15 cellular contexts compared by ENCODE assay signal in genomic region chr19:40413291-40413994, GRCh38. TPM values are rescaled to one million over a fixed set of nuclear protein-coding genes. Genes with fewer than 3 reads are reported as not detected.
DNase-seq lines count a peak whose midpoint lies in the region; ATAC-seq, FAIRE-seq and TF ChIP-seq lines count a peak whose summit lies in the region.
"Had no signal": no experiment of that assay in that cellular context is flagged by ENCODE, and none has a peak within 500 bp of the region (broad histone marks: within the 10 kb centered on the region; RNA-seq: fewer than 3 reads in every experiment).

A gene with protein sequence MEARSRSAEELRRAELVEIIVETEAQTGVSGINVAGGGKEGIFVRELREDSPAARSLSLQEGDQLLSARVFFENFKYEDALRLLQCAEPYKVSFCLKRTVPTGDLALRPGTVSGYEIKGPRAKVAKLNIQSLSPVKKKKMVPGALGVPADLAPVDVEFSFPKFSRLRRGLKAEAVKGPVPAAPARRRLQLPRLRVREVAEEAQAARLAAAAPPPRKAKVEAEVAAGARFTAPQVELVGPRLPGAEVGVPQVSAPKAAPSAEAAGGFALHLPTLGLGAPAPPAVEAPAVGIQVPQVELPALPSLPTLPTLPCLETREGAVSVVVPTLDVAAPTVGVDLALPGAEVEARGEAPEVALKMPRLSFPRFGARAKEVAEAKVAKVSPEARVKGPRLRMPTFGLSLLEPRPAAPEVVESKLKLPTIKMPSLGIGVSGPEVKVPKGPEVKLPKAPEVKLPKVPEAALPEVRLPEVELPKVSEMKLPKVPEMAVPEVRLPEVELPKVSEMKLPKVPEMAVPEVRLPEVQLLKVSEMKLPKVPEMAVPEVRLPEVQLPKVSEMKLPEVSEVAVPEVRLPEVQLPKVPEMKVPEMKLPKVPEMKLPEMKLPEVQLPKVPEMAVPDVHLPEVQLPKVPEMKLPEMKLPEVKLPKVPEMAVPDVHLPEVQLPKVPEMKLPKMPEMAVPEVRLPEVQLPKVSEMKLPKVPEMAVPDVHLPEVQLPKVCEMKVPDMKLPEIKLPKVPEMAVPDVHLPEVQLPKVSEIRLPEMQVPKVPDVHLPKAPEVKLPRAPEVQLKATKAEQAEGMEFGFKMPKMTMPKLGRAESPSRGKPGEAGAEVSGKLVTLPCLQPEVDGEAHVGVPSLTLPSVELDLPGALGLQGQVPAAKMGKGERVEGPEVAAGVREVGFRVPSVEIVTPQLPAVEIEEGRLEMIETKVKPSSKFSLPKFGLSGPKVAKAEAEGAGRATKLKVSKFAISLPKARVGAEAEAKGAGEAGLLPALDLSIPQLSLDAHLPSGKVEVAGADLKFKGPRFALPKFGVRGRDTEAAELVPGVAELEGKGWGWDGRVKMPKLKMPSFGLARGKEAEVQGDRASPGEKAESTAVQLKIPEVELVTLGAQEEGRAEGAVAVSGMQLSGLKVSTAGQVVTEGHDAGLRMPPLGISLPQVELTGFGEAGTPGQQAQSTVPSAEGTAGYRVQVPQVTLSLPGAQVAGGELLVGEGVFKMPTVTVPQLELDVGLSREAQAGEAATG (N-terminal part only) (minus strand): TSS chr19:40413378. CDS start chr19:40407932, 5,446 bp downstream.

- no peak for ATAC-seq in K562
- no peak for ATAC-seq in GM21825 (IDR thresholded peaks at IDR 0.05; ENCODE audit: unreplicated experiment)
- ATAC-seq in GM19463 (IDR thresholded peaks at IDR 0.05; ENCODE audit: unreplicated experiment): no peak
- ATAC-seq: Panc1 had no signal

- DNase-seq in breast epithelium (ENCODE audit: low spot score in 2 of 2) (no peak), MCF 10A (ENCODE audit: unreplicated experiment) (no peak), K562 (ENCODE audit: extremely low read depth in 1 of 4, low spot score in 3 of 4) (peak; percentile 27 to 56 (median 54)), islet precursor cell (peak; percentile 87), thyroid gland (no peak), H4 (ENCODE audit: low spot score) (no peak)
- DNase-seq: amniotic stem cell, DMS79, NCI-H2029 treated with DMSO at 0.1 percent for 48 hours had no signal

- H3K4me1 Mint-ChIP-seq in MCF 10A (ENCODE audit: insufficient read depth, unreplicated experiment): peaks cover 23% of the 10 kb centered on the region

- POLR2A ChIA-PET in MCF 10A (lab: Yijun Ruan, JAX): interaction anchor here (1.6 to 2.3 kb wide), 3 partner anchors 8 to 30 kb away, joined by 7 to 9 read pairs (median 9); partner anchors contain the start of gene SERTAD1
- POLR2A ChIA-PET in K562 (lab: Yijun Ruan, JAX): interaction anchor here (1.0 to 2.0 kb wide), 6 partner anchors 8 to 39 kb away, joined by 3 to 6 read pairs (median 5); no protein-coding TSS in a partner anchor

- in situ Hi-C loops in K562 (cut with MboI): no loop called here

- H3K27me3 Mint-ChIP-seq in MCF 10A (ENCODE audit: insufficient read depth, unreplicated experiment): no peaks in the 10 kb centered on the region

- H3K9me3 ChIP-seq in breast epithelium (no peaks in the 10 kb centered on the region), K562 (replicated peaks; ENCODE audit: control insufficient read depth, insufficient read depth, low read depth, low read length) (no peaks in the 10 kb centered on the region), thyroid gland (no peaks in the 10 kb centered on the region)

- TF ChIP-seq RAD21 in K562 (CRISPR knock-in tag; conservative IDR thresholded peaks at IDR 0.05 in 1 of 2, IDR thresholded peaks at IDR 0.05 in 1 of 2): no peak

- no peaks in the 10 kb centered on the region for H4K20me1 ChIP-seq in K562 (replicated peaks; ENCODE audit: control insufficient read depth, insufficient read depth, low read length)

- no peak for FAIRE-seq in K562 (lab: Jason Lieb, UNC)
- FAIRE-seq: GM18507, islet of Langerhans had no signal

- H3K27ac Mint-ChIP-seq in MCF 10A (ENCODE audit: low read depth, unreplicated experiment): no peak within 1 kb of the TSS

- H3K4me3 ChIP-seq in breast epithelium: peak within 1 kb of the TSS in 2 of 3 donors; percentile 17 to 39
- H3K4me3 ChIP-seq in K562: no peak within 1 kb of the TSS
- no peak within 1 kb of the TSS for H3K4me3 ChIP-seq in thyroid gland (replicated peaks in 1 of 3)

- no peak within 1 kb of the TSS for H3K4me2 ChIP-seq in K562 (ENCODE audit: insufficient read depth, low read length)

- no peaks in the 10 kb centered on the region for H3K9me1 ChIP-seq in K562 (ENCODE audit: control insufficient read depth, insufficient read depth, low read length)

- BruUV-seq in MCF 10A (replicated peaks; lab: Mats Ljungman, UMichigan) (no TSS peak), K562 (replicated peaks; lab: Mats Ljungman, UMichigan) (no TSS peak)

- no peak within 1 kb of the TSS for H3K4me3 Mint-ChIP-seq in MCF 10A (ENCODE audit: unreplicated experiment)

- no peaks in the 10 kb centered on the region for H3K36me3 Mint-ChIP-seq in MCF 10A (ENCODE audit: insufficient read depth, unreplicated experiment)

- H2AFZ ChIP-seq in K562 (ENCODE audit: low read depth, low read length): peak within 1 kb of the TSS; percentile 41; the same call in 1 of the 2 replicates

- H3K27me3 ChIP-seq in breast epithelium (no peaks in the 10 kb centered on the region), K562 (ENCODE audit: control insufficient read depth in 2 of 2, insufficient read depth in 2 of 2, low read length in 2 of 2) (no peaks in the 10 kb centered on the region), thyroid gland (no peaks in the 10 kb centered on the region)

- WGBS in K562 (ENCODE audit: insufficient coverage, low coverage, missing lambda C conversion rate): 66% methylated on average over 15 of the region's 20 CpGs
- 39 to 41% methylated on average over 13 to 20 of the region's 20 CpGs for WGBS in thyroid gland, 2 donors

- H3K9ac ChIP-seq in K562 (ENCODE audit: insufficient read depth in 1 of 2, low read depth in 2 of 2, low read length in 2 of 2): peak within 1 kb of the TSS in 1 of 2 experiments; percentile 60; a peak in 2 of 4 replicates

- H3K36me3 ChIP-seq in breast epithelium (no peaks in the 10 kb centered on the region), K562 (ENCODE audit: control insufficient read depth, insufficient read depth, low read length) (no peaks in the 10 kb centered on the region), thyroid gland (no peaks in the 10 kb centered on the region)

- H3K4me1 ChIP-seq in breast epithelium (peaks cover 0 to 7% of the 10 kb centered on the region in 2 donors), K562 (replicated peaks in 1 of 2; ENCODE audit: control insufficient read depth in 2 of 2, insufficient read depth in 2 of 2, low read length in 2 of 2) (peaks cover 28 to 58% of the 10 kb centered on the region in 2 experiments), thyroid gland (peaks cover 33 to 38% of the 10 kb centered on the region in 2 donors)

- H3K79me2 ChIP-seq in K562 (ENCODE audit: control insufficient read depth, insufficient read depth, low read length): no peaks in the 10 kb centered on the region

- no peak for TF ChIP-seq POLR2A in breast epithelium (IDR thresholded peaks at IDR 0.05)
- no peak for TF ChIP-seq POLR2A in K562 (conservative IDR thresholded peaks at IDR 0.05)
- TF ChIP-seq POLR2A in thyroid gland (IDR thresholded peaks at IDR 0.05): peak in 1 of 2 donors; percentile 24

- H3K27ac ChIP-seq in breast epithelium (peak within 1 kb of the TSS; percentile 72 to 85), K562 (ENCODE audit: extremely low read depth, low read depth, low read length) (no peak within 1 kb of the TSS), thyroid gland (peak within 1 kb of the TSS; percentile 2 to 81 (median 75))
- H3K27ac ChIP-seq: epithelial cell of prostate had no signal

- H3K9me3 Mint-ChIP-seq in MCF 10A (ENCODE audit: unreplicated experiment): no peaks in the 10 kb centered on the region

- TF ChIP-seq EP300 in K562 (IDR thresholded peaks at IDR 0.05; ENCODE audit: low read length): no peak

- no peak for TF ChIP-seq CTCF in breast epithelium (IDR thresholded peaks at IDR 0.05)
- no peak for TF ChIP-seq CTCF in MCF 10A (IDR thresholded peaks at IDR 0.05; ENCODE audit: unreplicated experiment)
- TF ChIP-seq CTCF in K562 (IDR thresholded peaks at IDR 0.05 in 2 of 3, conservative IDR thresholded peaks at IDR 0.05 in 1 of 3; ENCODE audit: insufficient read depth in 2 of 3, low read depth in 1 of 3, low read length in 3 of 3): no peak
- TF ChIP-seq CTCF in thyroid gland (IDR thresholded peaks at IDR 0.05): no peak

- intact Hi-C loops in breast epithelium (cut with DNase I; ENCODE audit: low total_unique reads) (no loop called here), MCF 10A (cut with micrococcal nuclease) (no loop called here), K562 (cut with micrococcal nuclease) (no loop called here), thyroid gland (cut with DNase I) (no loop called here)

- CTCF ChIA-PET in MCF 10A (lab: Yijun Ruan, JAX) (interaction anchor here (0.6 kb wide), 1 partner anchor 331 kb away, joined by 3 read pairs; no protein-coding TSS in a partner anchor), K562 (lab: Yijun Ruan, JAX; ENCODE audit: low intra/inter-chr PET ratio) (no interaction called here)

TF ChIP-seq in K562, 482 proteins besides CTCF, POLR2A, EP300 and RAD21 (continues in another document):
- TF ChIP-seq TCFL5 (CRISPR knock-in tag; conservative IDR thresholded peaks at IDR 0.05) (no peak), HMGN3 (IDR thresholded peaks at IDR 0.05; ENCODE audit: borderline replicate concordance, extremely low read depth, insufficient read length, low read depth, low read length) (no peak), PURB (CRISPR knock-in tag; IDR thresholded peaks at IDR 0.05; ENCODE audit: low read depth) (no peak), ZNF766 (CRISPR knock-in tag; conservative IDR thresholded peaks at IDR 0.05) (no peak)

RNA-seq across cellular contexts. Expression of the gene that starts here (rescaled TPM):
- total RNA-seq in breast epithelium: 1 to 10 TPM; 2.7 to 9.1 (median 5.2) TPM
- total RNA-seq in MCF 10A (2022): 2.1 and 2.4 TPM in 2 replicates
- 1.8 and 4.5 TPM in 2 replicates for total RNA-seq in K562 (2011; cell fraction: chromatin; rRNA removed; ENCODE audit: low replicate concordance)
- total RNA-seq in K562 (2011; cell fraction: nucleolus; rRNA removed): 2.7 and 2.8 TPM in 2 replicates
- total RNA-seq in K562 (2011; cell fraction: nucleoplasm; rRNA removed): 2.1 and 2.2 TPM in 2 replicates
- 2.8 and 3.8 TPM in 2 replicates for total RNA-seq in K562 (2014; rRNA removed)
- total RNA-seq in K562 (2014; rRNA removed; fragmentation: Illumina TruSeq; extraction: Trizol): 0.61 and 0.65 TPM in 2 replicates
- 1.8 and 2.0 TPM in 2 replicates for total RNA-seq in K562 (2015; rRNA removed; fragmentation: Illumina TruSeq; extraction: Trizol)
- total RNA-seq in K562 (2021): 2.9 and 3.5 TPM in 2 replicates
- polyA plus RNA-seq in K562 (2011; rRNA removed): 1.5 and 1.7 TPM in 2 replicates
- polyA plus RNA-seq in K562 (2011; cell fraction: cytosol; rRNA removed): 1.4 and 1.7 TPM in 2 replicates
- polyA plus RNA-seq in K562 (2011; cell fraction: nucleus; rRNA removed): 1.0 and 1.8 TPM in 2 replicates
- 2.5 and 4.5 TPM in 2 replicates for polyA plus RNA-seq in K562 (2012)
- polyA plus RNA-seq in K562 (2014; fragmentation: Illumina TruSeq; extraction: Trizol): 1.3 and 2.1 TPM in 2 replicates
- polyA plus RNA-seq in K562 (2014; fragmentation: Nextera tagmentation; extraction: Ambion mirVana): not detected
- 1.4 and 1.7 TPM in 2 replicates for polyA plus RNA-seq in K562 (2014; rRNA removed)
- 1.4 and 1.5 TPM in 2 replicates for polyA minus RNA-seq in K562 (2011; rRNA and poly(A)+ RNA removed)
- polyA minus RNA-seq in K562 (2011; cell fraction: cytosol; rRNA and poly(A)+ RNA removed): 2.1 and 2.8 TPM in 2 replicates
- polyA minus RNA-seq in K562 (2011; cell fraction: nucleus; rRNA and poly(A)+ RNA removed): 0.54 and 1.00 TPM in 2 replicates
- 10 to 100 TPM in 2 of 4 donors, 1 to 10 TPM in 2; 7.3 to 27.5 (median 10.3) TPM for total RNA-seq in thyroid gland
- total RNA-seq in H4 (2014; rRNA removed; shearing (Covaris generic)): 0.77 and 1.2 TPM in 2 replicates

Comparison
In these comparisons a context has a peak if more than half of its experiments do, and no peak if none do; other contexts are left out.
1. DNase-seq: peak in K562 (4 of 4) and islet precursor cell (single experiment); none in breast epithelium (0 of 2), MCF 10A (single experiment), thyroid gland (0 of 2) and H4 (single experiment).
2. H3K4me3 ChIP-seq: peak in breast epithelium (2 of 3); none in K562 (single experiment) and thyroid gland (0 of 3).